8 cellular contexts compared by ENCODE assay signal in the genomic region with DNA sequence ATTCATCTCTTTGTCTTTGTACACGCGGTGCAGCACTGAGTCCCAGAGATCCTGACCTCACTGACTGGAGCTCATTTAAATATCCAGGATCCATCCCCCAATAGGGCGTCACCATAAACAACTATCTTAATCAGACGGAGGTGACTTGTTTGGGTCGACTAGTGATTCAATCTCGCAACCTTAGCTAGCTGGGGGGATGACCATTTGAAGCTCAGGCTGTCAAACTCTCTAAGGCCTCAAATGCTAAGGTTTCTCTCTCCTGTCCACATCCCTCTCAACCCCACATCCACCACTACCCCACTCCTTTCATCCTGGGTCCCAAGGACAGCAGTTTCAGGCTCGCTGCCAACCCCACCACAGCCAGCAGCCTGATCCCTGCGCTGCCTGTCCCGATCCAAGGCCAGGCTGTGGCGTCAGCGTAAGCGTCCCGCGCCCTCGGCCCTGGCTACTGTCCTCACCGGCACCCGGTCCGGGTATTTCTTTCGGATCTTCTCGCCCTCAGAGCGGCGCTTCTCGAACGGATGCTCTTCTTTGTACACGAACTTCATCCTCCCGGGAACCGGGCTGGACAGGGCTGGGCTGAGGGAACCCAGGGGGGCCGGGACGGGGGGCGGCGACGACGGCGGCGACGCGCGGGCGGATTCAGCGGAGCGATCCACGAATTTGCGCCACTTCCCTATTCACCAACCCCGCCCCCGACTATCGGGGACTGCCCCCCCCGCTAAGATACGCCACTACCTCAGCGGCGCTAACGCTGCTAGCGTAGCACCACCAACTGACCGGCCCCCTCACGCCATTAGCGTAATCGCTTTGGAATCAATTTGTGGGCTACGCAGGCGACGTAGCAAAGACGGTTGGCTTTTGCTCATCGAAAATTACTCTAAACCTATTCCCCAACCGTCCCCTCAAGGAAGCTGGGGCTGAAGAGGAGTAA. TPM values are rescaled to one million over a fixed set of nuclear protein-coding genes. Genes with fewer than 3 reads are reported as not detected.
DNase-seq lines count a peak whose midpoint lies in the region; ATAC-seq and TF ChIP-seq lines count a peak whose summit lies in the region.

A gene (minus strand): TSS at position 667 of the 934 bp plus-strand sequence. CDS start 119 bp downstream, at position 548.

- DNase-seq in Ammon's horn (ENCODE audit: low spot score) = peak; percentile 97
- peak; percentile 64 for DNase-seq in HuH-7.5 (ENCODE audit: low spot score)
- DNase-seq in PC-9 = peak; percentile 80 to 91
- DNase-seq in activated T-cell treated with anti-CD3 and anti-CD28 coated beads, Interleukin-2, amount 50 U/mL, for 4 hours = peak; percentile 93
- DNase-seq in stimulated activated CD8-positive, alpha-beta memory T cell treated with anti-CD3 and anti-CD28 coated beads, Interleukin-7, amount 100 ng/mL, for 1 hour (ENCODE audit: low read depth in 2 of 2) = peak; percentile 93

- peaks cover 44% of the 10 kb centered on the region for H3K79me2 ChIP-seq in PC-9 (ENCODE audit: low read depth)

- H3K27ac ChIP-seq in PC-9 (peak within 1 kb of the TSS; percentile 87), muscle layer of colon (ENCODE audit: low read depth, low read length) (peak within 1 kb of the TSS; percentile 81)

- peaks cover 40% of the 10 kb centered on the region for H3K4me1 Mint-ChIP-seq in activated T-cell treated with anti-CD3 and anti-CD28 coated beads, Interleukin-2, amount 50 U/mL, for 4 hours (ENCODE audit: low read depth)

- peaks cover 5% of the 10 kb centered on the region for H4K20me1 ChIP-seq in PC-9 (ENCODE audit: insufficient read depth)

- peak within 1 kb of the TSS; percentile 98 for H3K4me3 Mint-ChIP-seq in activated T-cell treated with anti-CD3 and anti-CD28 coated beads, Interleukin-2, amount 50 U/mL, for 4 hours

- peaks cover 26% of the 10 kb centered on the region; the same call in 1 of the 2 replicates for H3K36me3 ChIP-seq in PC-9 (ENCODE audit: low read depth)
- H3K36me3 ChIP-seq in muscle layer of colon (ENCODE audit: insufficient read depth, low read length) = peaks cover 44% of the 10 kb centered on the region

- H3K9me3 ChIP-seq in PC-9 (ENCODE audit: insufficient read depth, low read depth) = no peaks in the 10 kb centered on the region
- no peaks in the 10 kb centered on the region for H3K9me3 ChIP-seq in muscle layer of colon (ENCODE audit: low read length)

- peak; percentile 37 for ATAC-seq in GM19395 (IDR thresholded peaks at IDR 0.05; ENCODE audit: unreplicated experiment)
- ATAC-seq in activated T-cell treated with anti-CD3 and anti-CD28 coated beads, Interleukin-2, amount 50 U/mL, for 4 hours = peak; percentile 31 to 37
- peak; percentile 57 for ATAC-seq in esophagus mucosa

- H3K4me2 ChIP-seq in PC-9 = peak within 1 kb of the TSS; percentile 96

- peak within 1 kb of the TSS; percentile 88 for H2AFZ ChIP-seq in PC-9

- H3K27me3 ChIP-seq in PC-9 (ENCODE audit: insufficient read depth, low read depth) (no peaks in the 10 kb centered on the region), muscle layer of colon (ENCODE audit: control insufficient read depth in 1 of 2, insufficient read depth in 2 of 2, low read length in 2 of 2) (no peaks in the 10 kb centered on the region)

- peak within 1 kb of the TSS; percentile 88 for H3K9ac ChIP-seq in muscle layer of colon (ENCODE audit: low read length)

- H3K36me3 Mint-ChIP-seq in activated T-cell treated with anti-CD3 and anti-CD28 coated beads, Interleukin-2, amount 50 U/mL, for 4 hours (ENCODE audit: insufficient read depth) = peaks cover 24% of the 10 kb centered on the region

- H3F3A ChIP-seq in PC-9 (ENCODE audit: insufficient read depth, low read depth) = peaks cover 62% of the 10 kb centered on the region

- no peak; the same call in 1 of the 2 replicates for TF ChIP-seq CTCF in PC-9 (conservative IDR thresholded peaks at IDR 0.05)

- H3K4me3 ChIP-seq in PC-9 (peak within 1 kb of the TSS; percentile 78), muscle layer of colon (ENCODE audit: low read depth in 1 of 2, low read length in 2 of 2) (peak within 1 kb of the TSS; percentile 69 to 82)

- intact Hi-C loops in PC-9 (cut with micrococcal nuclease; ENCODE audit: unreplicated experiment) = loop anchor here (1.0 kb wide), 1 partner anchor 20 kb away; a partner anchor contains a TSS

- H3K9me3 Mint-ChIP-seq in activated T-cell treated with anti-CD3 and anti-CD28 coated beads, Interleukin-2, amount 50 U/mL, for 4 hours = no peaks in the 10 kb centered on the region

- no peaks in the 10 kb centered on the region for H3K9me2 ChIP-seq in PC-9 (ENCODE audit: insufficient read depth)

- no peaks in the 10 kb centered on the region for H3K27me3 Mint-ChIP-seq in activated T-cell treated with anti-CD3 and anti-CD28 coated beads, Interleukin-2, amount 50 U/mL, for 4 hours (ENCODE audit: low read depth)

- BruUV-seq in PC-9 (replicated peaks; lab: Mats Ljungman, UMichigan) = TSS peak; percentile 89

- H3K4me1 ChIP-seq in PC-9 (replicated peaks; ENCODE audit: insufficient read depth) = peaks cover 26% of the 10 kb centered on the region
- peaks cover 29% of the 10 kb centered on the region for H3K4me1 ChIP-seq in muscle layer of colon (ENCODE audit: insufficient read depth, low read length)

- CTCF ChIA-PET in PC-9 (lab: Charles Lee) = interaction anchor here (0.6 to 1.0 kb wide), 5 partner anchors 19 to 63 kb away, joined by 3 to 30 read pairs (median 4); a partner anchor contains a TSS

- POLR2A ChIA-PET in PC-9 (lab: Charles Lee; ENCODE audit: unreplicated experiment) = interaction anchor here (0.5 to 1.5 kb wide), 10 partner anchors 12 to 592 kb away, joined by 3 to 6 read pairs (median 4); a partner anchor contains a TSS

RNA-seq across cellular contexts. Expression of the gene that starts here (rescaled TPM):
- 424 and 457 TPM in 2 replicates for total RNA-seq in PC-9 (2021)
- total RNA-seq in activated T-cell treated with anti-CD3 and anti-CD28 coated beads, Interleukin-2, amount 50 U/mL, for 4 hours = 100 to 1,000 TPM; 114 to 136 (median 133) TPM
- total RNA-seq in esophagus mucosa = 268 TPM

Comparison
In these comparisons a context has a peak if more than half of its experiments do, and no peak if none do; other contexts are left out.
1. Peak in every context shown above with its lines: DNase-seq, ATAC-seq, H3K4me3 ChIP-seq and H3K27ac ChIP-seq.